In genomic region chr2:145412155-145412554, GRCh38 we compare ENCODE assay signal across 13 cellular contexts.
DNase-seq lines count a peak whose midpoint lies in the region; ATAC-seq and TF ChIP-seq lines count a peak whose summit lies in the region.
"Had no signal": no experiment of that assay in that cellular context is flagged by ENCODE, and none has a peak within 500 bp of the region (broad histone marks: within the 10 kb centered on the region; RNA-seq: fewer than 3 reads in every experiment).

No MANE protein-coding gene starts in this region.

- intact Hi-C loops in lower leg skin (cut with DNase I; ENCODE audit: low total_unique reads), result no loop called here
- intact Hi-C loops in PC-3 (cut with micrococcal nuclease), result no loop called here

- peaks cover 76% of the 10 kb centered on the region for H3K9me3 ChIP-seq in DOHH2 (ENCODE audit: control insufficient read depth, insufficient read depth, low read length)
- no peaks in the 10 kb centered on the region for H3K9me3 ChIP-seq in MM.1S (replicated peaks; ENCODE audit: insufficient read depth, low read length)
- no peaks in the 10 kb centered on the region for H3K9me3 ChIP-seq in PC-3 (ENCODE audit: low read length)
- H3K9me3 ChIP-seq: right atrium auricular region had no signal

- H2AFZ ChIP-seq in MM.1S (ENCODE audit: low read length) (no peak overlapping the region), PC-3 (ENCODE audit: low read length) (no peak overlapping the region)

- BruUV-seq in PC-3 (replicated peaks; lab: Mats Ljungman, UMichigan), result no TSS peak

- no peaks in the 10 kb centered on the region for H3K9me2 ChIP-seq in DOHH2 (replicated peaks; ENCODE audit: control insufficient read depth, low read length)
- H3K9me2 ChIP-seq in MM.1S (replicated peaks; ENCODE audit: insufficient read depth, low read length), result no peaks in the 10 kb centered on the region
- no peaks in the 10 kb centered on the region for H3K9me2 ChIP-seq in PC-3 (replicated peaks; ENCODE audit: low read length)

- POLR2A ChIA-PET in PC-3 (lab: Charles Lee; ENCODE audit: unreplicated experiment), result no interaction called here

- ATAC-seq in GM19397 (IDR thresholded peaks at IDR 0.05; ENCODE audit: unreplicated experiment), result peak; percentile 39
- ATAC-seq in HG02885 (IDR thresholded peaks at IDR 0.05; ENCODE audit: poor library complexity, unreplicated experiment), result peak; percentile 34
- no peak for ATAC-seq in PC-3

- peaks cover 31% of the 10 kb centered on the region for H3F3A ChIP-seq in DOHH2 (ENCODE audit: control insufficient read depth, insufficient read depth)
- H3F3A ChIP-seq in MM.1S (ENCODE audit: insufficient read depth, low read length), result peaks cover 26% of the 10 kb centered on the region
- H3F3A ChIP-seq in PC-3 (ENCODE audit: low read length, unreplicated experiment), result no peaks in the 10 kb centered on the region

- H3K79me2 ChIP-seq in DOHH2 (ENCODE audit: control insufficient read depth, low read length), result no peaks in the 10 kb centered on the region
- H3K79me2 ChIP-seq in MM.1S (ENCODE audit: low read length), result no peaks in the 10 kb centered on the region
- no peaks in the 10 kb centered on the region for H3K79me2 ChIP-seq in PC-3 (ENCODE audit: low read length)

- H3K27me3 ChIP-seq in DOHH2 (ENCODE audit: control insufficient read depth, low read length), result no peaks in the 10 kb centered on the region
- H3K27me3 ChIP-seq in MM.1S (replicated peaks; ENCODE audit: insufficient read depth, low read length), result peaks cover 23% of the 10 kb centered on the region
- H3K27me3 ChIP-seq in PC-3 (ENCODE audit: low read length), result no peaks in the 10 kb centered on the region
- H3K27me3 ChIP-seq: right atrium auricular region had no signal

- H4K20me1 ChIP-seq in DOHH2 (ENCODE audit: control insufficient read depth, insufficient read depth, low read depth, low read length), result no peaks in the 10 kb centered on the region
- no peaks in the 10 kb centered on the region for H4K20me1 ChIP-seq in MM.1S (ENCODE audit: insufficient read depth, low read length)
- H4K20me1 ChIP-seq in PC-3 (ENCODE audit: low read length), result no peaks in the 10 kb centered on the region

- TF ChIP-seq CTCF in DOHH2 (IDR thresholded peaks at IDR 0.05; ENCODE audit: low read depth, low read length, poor library complexity, severe bottlenecking), result no peak
- TF ChIP-seq CTCF in MM.1S (IDR thresholded peaks at IDR 0.05; ENCODE audit: low read length), result no peak
- no peak for TF ChIP-seq CTCF in lower leg skin (IDR thresholded peaks at IDR 0.05)
- TF ChIP-seq CTCF in PC-3 (conservative IDR thresholded peaks at IDR 0.05; ENCODE audit: low read depth, low read length), result no peak

- H3K4me3 ChIP-seq in DOHH2 (ENCODE audit: low read length) (peak overlapping the region; percentile 61), MM.1S (ENCODE audit: low read length) (peak overlapping the region; percentile 22; the same call in 1 of the 2 replicates), lower leg skin (ENCODE audit: low read depth, poor library complexity, severe bottlenecking) (no peak overlapping the region), PC-3 (ENCODE audit: low read length) (no peak overlapping the region)
- H3K4me3 ChIP-seq: right atrium auricular region had no signal

- 77 to 87% methylated on average over 4 of the region's 4 CpGs for WGBS in lower leg skin, 2 donors

- H3K9ac ChIP-seq in MM.1S (ENCODE audit: low read length) (peak overlapping the region; percentile 49; the same call in 1 of the 2 replicates), PC-3 (ENCODE audit: low read length) (no peak overlapping the region)

- DNase-seq in MM.1S (peak; percentile 89), lower leg skin (ENCODE audit: low spot score in 2 of 2) (no peak), PC-3 (no peak), OCI-M2 (lab: John Stamatoyannopoulos, UW; ENCODE audit: unreplicated experiment) (no peak), glomerular visceral epithelial cell (ENCODE audit: extremely low spot score) (no peak)
- DNase-seq: dermis blood vessel endothelial cell, midbrain, NCI-H1436 treated with DMSO at 0.1 percent for 48 hours, SHP77 treated with DMSO at 0.1 percent for 48 hours had no signal

- TF ChIP-seq POLR2A in lower leg skin (IDR thresholded peaks at IDR 0.05), result no peak

- peak overlapping the region; percentile 99 for H3K27ac ChIP-seq in DOHH2 (ENCODE audit: low read depth, low read length)
- peak overlapping the region; percentile 94 for H3K27ac ChIP-seq in MM.1S (ENCODE audit: low read length)
- H3K27ac ChIP-seq in PC-3 (ENCODE audit: low read length), result no peak overlapping the region
- H3K27ac ChIP-seq: right atrium auricular region had no signal

- CTCF ChIA-PET in PC-3 (lab: Charles Lee), result no interaction called here

- peak overlapping the region; percentile 80 for H3K4me2 ChIP-seq in DOHH2 (ENCODE audit: low read length)
- H3K4me2 ChIP-seq in MM.1S (ENCODE audit: low read depth, low read length), result peak overlapping the region; percentile 83
- no peak overlapping the region for H3K4me2 ChIP-seq in PC-3 (ENCODE audit: low read length)

- H3K4me1 ChIP-seq in DOHH2 (ENCODE audit: control insufficient read depth, low read length) (peaks cover 47% of the 10 kb centered on the region), MM.1S (ENCODE audit: low read length) (peaks cover 30% of the 10 kb centered on the region), PC-3 (ENCODE audit: insufficient read depth, low read length) (no peaks in the 10 kb centered on the region)
- H3K4me1 ChIP-seq: right atrium auricular region had no signal

- H3K36me3 ChIP-seq in DOHH2 (ENCODE audit: control insufficient read depth, low read length) (peaks cover 89% of the 10 kb centered on the region), MM.1S (replicated peaks; ENCODE audit: insufficient read depth, low read length) (no peaks in the 10 kb centered on the region), PC-3 (ENCODE audit: low read depth, low read length) (no peaks in the 10 kb centered on the region)
- H3K36me3 ChIP-seq: right atrium auricular region had no signal

Comparison
In these comparisons a context has a peak if more than half of its experiments do, and no peak if none do; other contexts are left out.
1. H3K4me3 ChIP-seq: peak in DOHH2 (single experiment) and MM.1S (single experiment); none in lower leg skin (single experiment) and PC-3 (single experiment).